ENCODE assay signal across 8 cellular contexts in genomic region chr6:53492860-53493634, GRCh38. TPM values are rescaled to one million over a fixed set of nuclear protein-coding genes. Genes with fewer than 3 reads are reported as not detected.
DNase-seq lines count a peak whose midpoint lies in the region; ATAC-seq, FAIRE-seq and TF ChIP-seq lines count a peak whose summit lies in the region.

No MANE protein-coding gene starts in this region.

- no peaks in the 10 kb centered on the region for H3K9me3 Mint-ChIP-seq in T-helper 2 cell treated with Interferon-gamma antibody and Interleukin-4, amounts not matched to agents 5 μg/mL and 100 μg/mL, for 36 hours
- no peaks in the 10 kb centered on the region for H3K9me3 Mint-ChIP-seq in endothelial cell (ENCODE audit: unreplicated experiment)

- POLR2A ChIA-PET in A549 (lab: Yijun Ruan, JAX): interaction anchor here (0.6 to 1.5 kb wide), 3 partner anchors 24 to 159 kb away, joined by 3 to 10 read pairs (median 7); partner anchors contain the start of gene GCLC

- H3K27me3 Mint-ChIP-seq in T-helper 2 cell treated with Interferon-gamma antibody and Interleukin-4, amounts not matched to agents 5 μg/mL and 100 μg/mL, for 36 hours (ENCODE audit: low read depth): peaks cover 7% of the 10 kb centered on the region
- no peaks in the 10 kb centered on the region for H3K27me3 Mint-ChIP-seq in endothelial cell (ENCODE audit: unreplicated experiment)

- H3K27ac Mint-ChIP-seq in T-helper 2 cell treated with Interferon-gamma antibody and Interleukin-4, amounts not matched to agents 5 μg/mL and 100 μg/mL, for 36 hours: no peak overlapping the region
- H3K27ac Mint-ChIP-seq in endothelial cell (ENCODE audit: unreplicated experiment): no peak overlapping the region

- no peak overlapping the region for H3K4me3 Mint-ChIP-seq in T-helper 2 cell treated with Interferon-gamma antibody and Interleukin-4, amounts not matched to agents 5 μg/mL and 100 μg/mL, for 36 hours
- H3K4me3 Mint-ChIP-seq in endothelial cell (ENCODE audit: unreplicated experiment): no peak overlapping the region

- H3K27me3 ChIP-seq in suprapubic skin: no peaks in the 10 kb centered on the region

- H3K36me3 Mint-ChIP-seq in T-helper 2 cell treated with Interferon-gamma antibody and Interleukin-4, amounts not matched to agents 5 μg/mL and 100 μg/mL, for 36 hours (ENCODE audit: low read depth): peaks cover 5% of the 10 kb centered on the region
- no peaks in the 10 kb centered on the region for H3K36me3 Mint-ChIP-seq in endothelial cell (ENCODE audit: low read depth, unreplicated experiment)

- peak overlapping the region; percentile 75 to 84 for H3K27ac ChIP-seq in A549
- H3K27ac ChIP-seq in suprapubic skin: no peak overlapping the region

- CTCF ChIA-PET in A549 (lab: Yijun Ruan, JAX): interaction anchor here (0.6 to 7.3 kb wide), 45 partner anchors 9 to 463 kb away, joined by 3 to 169 read pairs (median 4); partner anchors contain the start of genes FBXO9, GCLC and KLHL31

- H3K36me3 ChIP-seq in suprapubic skin: peaks cover 6% of the 10 kb centered on the region

- TF ChIP-seq POLR2A in A549 (IDR thresholded peaks at IDR 0.05; ENCODE audit: low read length) (no peak), suprapubic skin (IDR thresholded peaks at IDR 0.05) (no peak)

- H3K4me3 ChIP-seq in A549: peak overlapping the region; percentile 40
- no peak overlapping the region for H3K4me3 ChIP-seq in suprapubic skin

- peak; percentile 80 to 82 for ATAC-seq in A549
- no peak for ATAC-seq in GM21528 (IDR thresholded peaks at IDR 0.05; ENCODE audit: low FRiP score, unreplicated experiment)

- H3K4me2 ChIP-seq in A549: peak overlapping the region; percentile 77

- FAIRE-seq in A549 (lab: Jason Lieb, UNC): no peak

- H3K4me1 ChIP-seq in A549 (peaks cover 43% of the 10 kb centered on the region), suprapubic skin (peaks cover 8% of the 10 kb centered on the region)

- peak; percentile 40 to 74 for DNase-seq in A549 (ENCODE audit: low read depth in 1 of 2, low spot score in 1 of 2)
- DNase-seq in NCI-H1694 (lab: John Stamatoyannopoulos, UW): peak; percentile 25
- peak; percentile 62 for DNase-seq in T-helper 2 cell treated with Interferon-gamma antibody and Interleukin-4, amounts not matched to agents 5 μg/mL and 100 μg/mL, for 36 hours (ENCODE audit: low spot score)
- no peak for DNase-seq in endothelial cell (ENCODE audit: low spot score)
- DNase-seq in midbrain (lab: John Stamatoyannopoulos, UW): peak; percentile 86
- no peak for DNase-seq in suprapubic skin (ENCODE audit: low spot score in 2 of 2)

- peak; percentile 80 for TF ChIP-seq CTCF in A549 (IDR thresholded peaks at IDR 0.05)
- peak; percentile 60 for TF ChIP-seq CTCF in GM12872 (IDR thresholded peaks at IDR 0.05; ENCODE audit: insufficient read depth, low read depth, low read length)
- peak; percentile 84 for TF ChIP-seq CTCF in endothelial cell (IDR thresholded peaks at IDR 0.05; ENCODE audit: unreplicated experiment)
- peak; percentile 38 to 66 for TF ChIP-seq CTCF in suprapubic skin (IDR thresholded peaks at IDR 0.05)

- TF ChIP-seq RAD21 in A549 (conservative IDR thresholded peaks at IDR 0.05 in 1 of 2, IDR thresholded peaks at IDR 0.05 in 1 of 2): peak; percentile 77 to 80

- no peak for TF ChIP-seq EP300 in A549 (IDR thresholded peaks at IDR 0.05)
- no peak for TF ChIP-seq EP300 in suprapubic skin (IDR thresholded peaks at IDR 0.05)

- H3K9me3 ChIP-seq in A549 (no peaks in the 10 kb centered on the region), suprapubic skin (no peaks in the 10 kb centered on the region)

- 5% methylated on average over 11 of the region's 11 CpGs for WGBS in A549 (ENCODE audit: missing lambda C conversion rate)
- 25% methylated on average over 11 of the region's 11 CpGs for WGBS in suprapubic skin

- peaks cover 8% of the 10 kb centered on the region for H3K4me1 Mint-ChIP-seq in T-helper 2 cell treated with Interferon-gamma antibody and Interleukin-4, amounts not matched to agents 5 μg/mL and 100 μg/mL, for 36 hours (ENCODE audit: low read depth)
- no peaks in the 10 kb centered on the region for H3K4me1 Mint-ChIP-seq in endothelial cell (ENCODE audit: unreplicated experiment)

TF ChIP-seq in A549, 52 proteins besides CTCF, POLR2A, EP300 and RAD21:
- no peak for TF ChIP-seq RARB (CRISPR knock-in tag; IDR thresholded peaks at IDR 0.05)
- TF ChIP-seq HOXB5 (CRISPR knock-in tag; IDR thresholded peaks at IDR 0.05): no peak
- no peak for TF ChIP-seq ZC3H11A (IDR thresholded peaks at IDR 0.05)
- TF ChIP-seq MAFK (IDR thresholded peaks at IDR 0.05; ENCODE audit: partially characterized antibody): peak; percentile 36
- TF ChIP-seq HOXA7 (CRISPR knock-in tag; IDR thresholded peaks at IDR 0.05): no peak
- TF ChIP-seq ATOH8 (CRISPR knock-in tag; IDR thresholded peaks at IDR 0.05; ENCODE audit: low read depth): no peak
- peak; percentile 94; the same call in 1 of the 2 replicates for TF ChIP-seq RNF2 (IDR thresholded peaks at IDR 0.05; ENCODE audit: borderline replicate concordance, low read depth)
- peak; percentile 76 for TF ChIP-seq SMC3 (IDR thresholded peaks at IDR 0.05)
- TF ChIP-seq CBX8 (IDR thresholded peaks at IDR 0.05): peak; percentile 87
- TF ChIP-seq BCL3 (IDR thresholded peaks at IDR 0.05): no peak
- no peak for TF ChIP-seq MAZ (IDR thresholded peaks at IDR 0.05; ENCODE audit: borderline replicate concordance, low read depth, low read length)
- no peak for TF ChIP-seq ZSCAN20 (CRISPR knock-in tag; IDR thresholded peaks at IDR 0.05)
- no peak for TF ChIP-seq NPAS2 (CRISPR knock-in tag; IDR thresholded peaks at IDR 0.05; ENCODE audit: borderline replicate concordance)

RNA-seq across cellular contexts. Expression of gene GCLC, which starts 51.9 kb away (rescaled TPM):
- polyA plus RNA-seq in A549 (2011; rRNA removed): 180 and 187 TPM in 2 replicates
- polyA plus RNA-seq in A549 (2012; cell fraction: cytosol; rRNA removed): 58.4 and 61.4 TPM in 2 replicates
- polyA plus RNA-seq in A549 (2012; cell fraction: nucleus; rRNA removed): 52.9 and 73.3 TPM in 2 replicates
- polyA plus RNA-seq in A549 (2017; fragmentation: RNase III; extraction: RNeasy Plus Mini Kit Qiagen cat#74134 plus additional on column Dnase treatment): 108 to 116 TPM (median 113 TPM) in 3 replicates
- polyA minus RNA-seq in A549 (2011; rRNA and poly(A)+ RNA removed): 131 and 152 TPM in 2 replicates
- total RNA-seq in endothelial cell (ENCODE audit: unreplicated experiment): 28.7 TPM
- total RNA-seq in suprapubic skin: 10 to 100 TPM; 47.3 to 65.0 (median 51.1) TPM

Comparison
In these comparisons a context has a peak if more than half of its experiments do, and no peak if none do; other contexts are left out.
1. DNase-seq: peak in A549 (2 of 2), NCI-H1694 (single experiment), T-helper 2 cell treated with Interferon-gamma antibody and Interleukin-4, amounts not matched to agents 5 μg/mL and 100 μg/mL, for 36 hours (single experiment) and midbrain (single experiment); none in endothelial cell (single experiment) and suprapubic skin (0 of 2).
2. Peak in every context shown above with its lines, with median percentiles within 50 percentile points of each other: CTCF ChIP-seq.